17 cellular contexts compared by ENCODE assay signal in genomic region chrX:12021708-12022107, GRCh38.
DNase-seq lines count a peak whose midpoint lies in the region; ATAC-seq, FAIRE-seq and TF ChIP-seq lines count a peak whose summit lies in the region.
"Had no signal": no experiment of that assay in that cellular context is flagged by ENCODE, and none has a peak within 500 bp of the region (broad histone marks: within the 10 kb centered on the region; RNA-seq: fewer than 3 reads in every experiment).

No MANE protein-coding gene starts in this region.

- TF ChIP-seq POLR2A in testis (IDR thresholded peaks at IDR 0.05) (no peak), adrenal gland (IDR thresholded peaks at IDR 0.05) (no peak)

- TF ChIP-seq CTCF in bronchial epithelial cell (IDR thresholded peaks at IDR 0.05; ENCODE audit: insufficient read depth, low read length, severe bottlenecking) (no peak), testis (IDR thresholded peaks at IDR 0.05) (no peak), adrenal gland (IDR thresholded peaks at IDR 0.05) (no peak), omental fat pad (IDR thresholded peaks at IDR 0.05) (no peak)

- DNase-seq in Right ventricle myocardium inferior (ENCODE audit: missing footprints) (no peak), cardiac septum (ENCODE audit: low spot score) (no peak), bronchial epithelial cell (ENCODE audit: low read depth) (no peak), left ventricle myocardium superior (no peak), testis (peak; percentile 25), adrenal gland (no peak), NOMO-1 treated with DMSO at 0.1 percent for 48 hours (lab: John Stamatoyannopoulos, UW; ENCODE audit: unreplicated experiment) (no peak), omental fat pad (ENCODE audit: low spot score) (no peak)
- DNase-seq: CD8-positive, alpha-beta T cell; COR-L47; DND-41; GDM1; GOT3; H9 had no signal

- ATAC-seq in Right ventricle myocardium inferior (peak; percentile 48), left ventricle myocardium superior (peak; percentile 75), omental fat pad (ENCODE audit: low FRiP score) (no peak)
- ATAC-seq: CD8-positive, alpha-beta T cell had no signal

- H3K4me1 ChIP-seq in testis: no peaks in the 10 kb centered on the region
- H3K4me1 ChIP-seq in adrenal gland (replicated peaks in 1 of 2): no peaks in the 10 kb centered on the region

- no peaks in the 10 kb centered on the region for H3K36me3 ChIP-seq in bronchial epithelial cell (ENCODE audit: control insufficient read depth, insufficient read depth, low read length)
- H3K36me3 ChIP-seq in testis (ENCODE audit: low read depth, missing control alignments): no peaks in the 10 kb centered on the region
- H3K36me3 ChIP-seq in adrenal gland (replicated peaks in 1 of 2): no peaks in the 10 kb centered on the region

- FAIRE-seq in bronchial epithelial cell (lab: Jason Lieb, UNC): peak; percentile 23
- FAIRE-seq: D721Med, GM12892 had no signal

- H3K4me3 ChIP-seq in bronchial epithelial cell (ENCODE audit: low read depth, low read length) (no peak overlapping the region), testis (no peak overlapping the region), adrenal gland (no peak overlapping the region)

- H3K27me3 ChIP-seq in bronchial epithelial cell (ENCODE audit: control insufficient read depth, insufficient read depth, low read length) (no peaks in the 10 kb centered on the region), testis (no peaks in the 10 kb centered on the region), adrenal gland (peaks cover 5% of the 10 kb centered on the region)

- no peak overlapping the region for H3K27ac ChIP-seq in testis
- no peak overlapping the region for H3K27ac ChIP-seq in adrenal gland
- H3K27ac ChIP-seq: 22Rv1 had no signal

- WGBS in testis, 2 donors: 13 to 56% methylated on average over 1 of the region's 1 CpG
- WGBS in adrenal gland, 4 donors: 26 to 58% (median 42%) methylated on average over 1 of the region's 1 CpG

- H3K9me3 ChIP-seq in testis: no peaks in the 10 kb centered on the region
- H3K9me3 ChIP-seq in adrenal gland (replicated peaks in 1 of 3): no peaks in the 10 kb centered on the region

- intact Hi-C loops in Right ventricle myocardium inferior (cut with DNase I): no loop called here
- intact Hi-C loops in cardiac septum (cut with DNase I): no loop called here
- intact Hi-C loops in left ventricle myocardium superior (cut with micrococcal nuclease): no loop called here
- intact Hi-C loops in testis (cut with DNase I; ENCODE audit: low total_unique reads): no loop called here
- intact Hi-C loops in adrenal gland (cut with DNase I): loop anchor here in 1 of 2 donors (2.0 kb wide), 1 partner anchor 15 kb away; no protein-coding TSS in a partner anchor
